In genomic region chr14:58746701-58747100, GRCh38 we compare ENCODE assay signal across 28 cellular contexts.
DNase-seq lines count a peak whose midpoint lies in the region; ATAC-seq, FAIRE-seq and TF ChIP-seq lines count a peak whose summit lies in the region.
"Had no signal": no experiment of that assay in that cellular context is flagged by ENCODE, and none has a peak within 500 bp of the region (broad histone marks: within the 10 kb centered on the region; RNA-seq: fewer than 3 reads in every experiment).

No MANE protein-coding gene starts in this region.

- dilution Hi-C loops in mammary epithelial cell (cut with HindIII; ENCODE audit: low sequenced_read_pairs) = no loop called here

- H3K27ac ChIP-seq in right cardiac atrium (ENCODE audit: low read length) (peak overlapping the region; percentile 28), mammary epithelial cell (ENCODE audit: insufficient read depth, low read depth, low read length) (no peak overlapping the region), neutrophil (peak overlapping the region; percentile 71)
- H3K27ac ChIP-seq: lower lobe of right lung, neural progenitor cell, testis had no signal

- no peaks in the 10 kb centered on the region for H3K36me3 ChIP-seq in mammary epithelial cell (ENCODE audit: insufficient read depth, low read length)
- no peaks in the 10 kb centered on the region for H3K36me3 ChIP-seq in neutrophil
- H3K36me3 ChIP-seq: HAP-1, heart left ventricle, lower lobe of right lung, neural progenitor cell, Peyer's patch, uterus had no signal

- in situ Hi-C loops in mammary epithelial cell (cut with MboI; ENCODE audit: low sequenced_read_pairs in 2 of 2) = no loop called here

- H3K27me3 ChIP-seq in right cardiac atrium (ENCODE audit: control insufficient read depth, insufficient read depth) (no peaks in the 10 kb centered on the region), mammary epithelial cell (ENCODE audit: insufficient read depth, low read length) (no peaks in the 10 kb centered on the region), neutrophil (no peaks in the 10 kb centered on the region)
- H3K27me3 ChIP-seq: heart left ventricle, neural progenitor cell, Peyer's patch, testis, uterus had no signal

- H2AFZ ChIP-seq in mammary epithelial cell (ENCODE audit: low read depth, low read length) = no peak overlapping the region
- H2AFZ ChIP-seq: neural progenitor cell had no signal

- FAIRE-seq in GM19239 (lab: Jason Lieb, UNC) = no peak
- FAIRE-seq: bronchial epithelial cell, HepG2 had no signal

- TF ChIP-seq CTCF in mammary epithelial cell (conservative IDR thresholded peaks at IDR 0.05 in 1 of 2, IDR thresholded peaks at IDR 0.05 in 1 of 2; ENCODE audit: extremely low read depth in 1 of 2, insufficient read depth in 1 of 2, low read depth in 1 of 2, low read length in 2 of 2) (no peak), neutrophil (IDR thresholded peaks at IDR 0.05) (no peak)

- no TSS peak for BruUV-seq in mammary epithelial cell (replicated peaks; lab: Mats Ljungman, UMichigan)

- CTCF ChIA-PET in mammary epithelial cell (lab: Charles Lee; ENCODE audit: low non-redundant PET) = no interaction called here

- no peaks in the 10 kb centered on the region for H3K79me2 ChIP-seq in mammary epithelial cell (ENCODE audit: insufficient read depth, low read length)

- peak overlapping the region; percentile 25 for H3K4me2 ChIP-seq in mammary epithelial cell (ENCODE audit: insufficient read depth, low read depth, low read length)
- H3K4me2 ChIP-seq: neural progenitor cell had no signal

- H3K9ac ChIP-seq in mammary epithelial cell (ENCODE audit: insufficient read depth, low read length) = no peak overlapping the region
- H3K9ac ChIP-seq: neural progenitor cell had no signal

- DNase-seq in right cardiac atrium (no peak), Right ventricle myocardium superior (no peak), mammary epithelial cell (no peak), SHP77 (lab: John Stamatoyannopoulos, UW) (no peak), NCI-H1105 treated with DMSO at 0.1 percent for 48 hours (lab: John Stamatoyannopoulos, UW) (no peak), GM19239 (ENCODE audit: insufficient read length, low spot score) (no peak)
- DNase-seq: activated CD4-positive, alpha-beta T cell treated with anti-CD3 and anti-CD28 coated beads, Interleukin-2, amount 50 U/mL, for 48 hours; activated naive CD4-positive, alpha-beta T cell treated with anti-CD3 and anti-CD28 coated beads for 36 hours; CD8-positive, alpha-beta T cell; DMS153; effector CD8-positive, alpha-beta T cell; Kasumi-1; NCI-H187; NCI-H524; stimulated activated CD4-positive, alpha-beta T cell treated with anti-CD3 and anti-CD28 coated beads, Interleukin-15, amount 100 ng/mL, for 24 hours; stimulated activated naive CD4-positive, alpha-beta T cell; T-helper 1 cell had no signal

- H3K4me1 ChIP-seq in right cardiac atrium (ENCODE audit: control insufficient read depth, insufficient read depth, low read length) (peaks cover 3% of the 10 kb centered on the region), mammary epithelial cell (ENCODE audit: insufficient read depth, low read length) (peaks cover 30% of the 10 kb centered on the region), neutrophil (ENCODE audit: control insufficient read depth in 1 of 2, insufficient read depth in 1 of 2, low read depth in 1 of 2, low read length in 1 of 2) (peaks cover 37 to 38% of the 10 kb centered on the region in 2 experiments)
- H3K4me1 ChIP-seq: HAP-1, testis, uterus had no signal

- no peaks in the 10 kb centered on the region for H4K20me1 ChIP-seq in mammary epithelial cell (ENCODE audit: insufficient read depth, low read length)

- no peaks in the 10 kb centered on the region for H3K9me3 ChIP-seq in right cardiac atrium (ENCODE audit: control insufficient read depth, low read length)
- no peaks in the 10 kb centered on the region for H3K9me3 ChIP-seq in mammary epithelial cell (replicated peaks; ENCODE audit: insufficient read depth, low read length)
- no peaks in the 10 kb centered on the region for H3K9me3 ChIP-seq in neutrophil
- H3K9me3 ChIP-seq: HAP-1, heart left ventricle, lower lobe of right lung, Peyer's patch, testis, uterus had no signal

- 75% methylated on average over 3 of the region's 3 CpGs for WGBS in right cardiac atrium
- WGBS in mammary epithelial cell (ENCODE audit: low coverage, missing lambda C conversion rate) = 62% methylated on average over 3 of the region's 3 CpGs

- intact Hi-C loops in right cardiac atrium (cut with DNase I) (no loop called here), Right ventricle myocardium superior (cut with DNase I) (no loop called here), mammary epithelial cell (cut with micrococcal nuclease) (no loop called here)

- no peak for ATAC-seq in right cardiac atrium
- no peak for ATAC-seq in Right ventricle myocardium superior (ENCODE audit: poor library complexity)
- ATAC-seq in GM19328 (IDR thresholded peaks at IDR 0.05; ENCODE audit: unreplicated experiment) = no peak
- ATAC-seq: CD8-positive, alpha-beta T cell; HepG2 had no signal

- H3K4me3 ChIP-seq in right cardiac atrium (ENCODE audit: low read length) (no peak overlapping the region), mammary epithelial cell (replicated peaks in 1 of 3; ENCODE audit: insufficient read depth in 1 of 3, low read depth in 2 of 3, low read length in 3 of 3) (no peak overlapping the region), neutrophil (ENCODE audit: low read depth in 1 of 2, low read length in 1 of 2) (no peak overlapping the region)
- H3K4me3 ChIP-seq: HAP-1, heart left ventricle, lower lobe of right lung, neural progenitor cell, Peyer's patch, testis, uterus had no signal
